In the genomic region with DNA sequence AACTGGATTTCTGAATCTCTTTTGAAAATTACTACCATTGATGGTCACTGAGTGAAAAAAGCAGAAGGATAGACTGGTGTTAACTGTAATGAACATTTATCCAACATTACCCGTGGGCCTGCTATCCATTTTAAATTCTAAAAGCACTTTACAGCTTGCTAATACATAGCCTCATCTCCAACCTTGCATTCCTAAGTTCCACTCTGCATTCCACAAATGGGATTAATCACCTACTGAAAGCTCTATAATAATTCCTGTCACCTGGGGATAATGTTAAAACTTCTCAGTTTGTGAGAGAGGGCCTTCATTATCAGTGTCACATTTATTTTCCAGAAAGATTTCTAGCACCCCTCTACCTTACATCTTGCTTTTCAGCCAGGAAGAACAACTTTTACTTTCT, we compare ENCODE assay signal across 16 cellular contexts. TPM values are rescaled to one million over a fixed set of nuclear protein-coding genes. Genes with fewer than 3 reads are reported as not detected.
DNase-seq lines count a peak whose midpoint lies in the region; TF ChIP-seq lines count a peak whose summit lies in the region.
"Had no signal": no experiment of that assay in that cellular context is flagged by ENCODE, and none has a peak within 500 bp of the region (broad histone marks: within the 10 kb centered on the region; RNA-seq: fewer than 3 reads in every experiment).

No MANE protein-coding gene starts in this region.

- H3K9me2 ChIP-seq in Loucy (replicated peaks; ENCODE audit: low read depth, low read length): no peaks in the 10 kb centered on the region

- H3K79me2 ChIP-seq in Loucy (ENCODE audit: insufficient read depth, low read length): peaks cover 92% of the 10 kb centered on the region

- no peaks in the 10 kb centered on the region for H3K27me3 ChIP-seq in Loucy (ENCODE audit: insufficient read depth, low read length, poor library complexity, severe bottlenecking)
- no peaks in the 10 kb centered on the region for H3K27me3 ChIP-seq in neutrophil
- H3K27me3 ChIP-seq: MG63, pancreas had no signal

- H3K9me3 Mint-ChIP-seq in activated CD4-positive, alpha-beta T cell treated with anti-CD3 and anti-CD28 coated beads, Interleukin-2, amount 10 ng/mL, durations not matched to agents 24 days and 14 days: no peaks in the 10 kb centered on the region
- no peaks in the 10 kb centered on the region for H3K9me3 Mint-ChIP-seq in activated naive CD8-positive, alpha-beta T cell (ENCODE audit: low read depth)

- H3K4me3 Mint-ChIP-seq in activated CD4-positive, alpha-beta T cell treated with anti-CD3 and anti-CD28 coated beads, Interleukin-2, amount 10 ng/mL, durations not matched to agents 24 days and 14 days: peak overlapping the region; percentile 84
- peak overlapping the region; percentile 81 for H3K4me3 Mint-ChIP-seq in activated naive CD8-positive, alpha-beta T cell

- peak overlapping the region; percentile 93 for H3K27ac Mint-ChIP-seq in activated CD4-positive, alpha-beta T cell treated with anti-CD3 and anti-CD28 coated beads, Interleukin-2, amount 10 ng/mL, durations not matched to agents 24 days and 14 days
- peak overlapping the region; percentile 98 for H3K27ac Mint-ChIP-seq in activated naive CD8-positive, alpha-beta T cell

- intact Hi-C loops in activated CD4-positive, alpha-beta T cell treated with anti-CD3 and anti-CD28 coated beads, Interleukin-2, amount 10 ng/mL, durations not matched to agents 24 days and 14 days (cut with micrococcal nuclease): no loop called here

- peaks cover 28% of the 10 kb centered on the region for H3F3A ChIP-seq in Loucy (ENCODE audit: low read depth)

- H3K27ac ChIP-seq in neutrophil: peak overlapping the region; percentile 97
- H3K27ac ChIP-seq: lower lobe of right lung, pancreas had no signal

- H3K27me3 Mint-ChIP-seq in activated CD4-positive, alpha-beta T cell treated with anti-CD3 and anti-CD28 coated beads, Interleukin-2, amount 10 ng/mL, durations not matched to agents 24 days and 14 days: no peaks in the 10 kb centered on the region
- no peaks in the 10 kb centered on the region for H3K27me3 Mint-ChIP-seq in activated naive CD8-positive, alpha-beta T cell

- peak overlapping the region; percentile 7 for H3K4me3 ChIP-seq in Loucy (ENCODE audit: low read length, poor library complexity, severe bottlenecking)
- peak overlapping the region; percentile 12 to 43 for H3K4me3 ChIP-seq in neutrophil (ENCODE audit: low read depth in 1 of 2, low read length in 1 of 2)
- H3K4me3 ChIP-seq: lower lobe of right lung, MG63, pancreas had no signal

- peak overlapping the region; percentile 65 for H3K4me2 ChIP-seq in Loucy (ENCODE audit: low read depth, low read length, poor library complexity, severe bottlenecking)

- H4K20me1 ChIP-seq in Loucy (ENCODE audit: insufficient read depth, low read length, poor library complexity, severe bottlenecking): peaks cover 16% of the 10 kb centered on the region

- H3K36me3 ChIP-seq in Loucy (ENCODE audit: insufficient read depth, low read length) (peaks cover 41% of the 10 kb centered on the region), neutrophil (peaks cover 9% of the 10 kb centered on the region)
- H3K36me3 ChIP-seq: lower lobe of right lung, pancreas had no signal

- DNase-seq in activated CD4-positive, alpha-beta T cell treated with anti-CD3 and anti-CD28 coated beads, Interleukin-2, amount 10 ng/mL, durations not matched to agents 24 days and 14 days: no peak
- DNase-seq in activated CD4-positive, alpha-beta T cell treated with anti-CD3 and anti-CD28 coated beads, Interleukin-2, amount 50 U/mL, for 1 hour: no peak
- DNase-seq in GM19238 (ENCODE audit: insufficient read length, low spot score) (no peak), NOMO-1 treated with DMSO at 0.1 percent for 48 hours (lab: John Stamatoyannopoulos, UW; ENCODE audit: unreplicated experiment) (no peak), occipital lobe (lab: John Stamatoyannopoulos, UW) (no peak)
- DNase-seq: caudate nucleus; erythroblast; hippocampal formation; lower lobe of right lung; MG63; pancreas; stimulated activated CD4-positive, alpha-beta T cell treated with anti-CD3 and anti-CD28 coated beads, Interleukin-12 subunit alpha, Interleukin-12 subunit beta, amount 100 ng/mL, for 4 hours had no signal

- H3K4me1 Mint-ChIP-seq in activated CD4-positive, alpha-beta T cell treated with anti-CD3 and anti-CD28 coated beads, Interleukin-2, amount 10 ng/mL, durations not matched to agents 24 days and 14 days: peaks cover 72% of the 10 kb centered on the region
- peaks cover 84% of the 10 kb centered on the region for H3K4me1 Mint-ChIP-seq in activated naive CD8-positive, alpha-beta T cell (ENCODE audit: low read depth)

- peak overlapping the region; percentile 37 for H3K9ac ChIP-seq in Loucy (ENCODE audit: low read depth, low read length, poor library complexity, severe bottlenecking)

- TF ChIP-seq CTCF in Loucy (conservative IDR thresholded peaks at IDR 0.05; ENCODE audit: low read length) (no peak), neutrophil (IDR thresholded peaks at IDR 0.05) (no peak)

- peaks cover 93% of the 10 kb centered on the region for H3K4me1 ChIP-seq in Loucy (ENCODE audit: insufficient read depth, low read length, poor library complexity, severe bottlenecking)
- peaks cover 92 to 97% of the 10 kb centered on the region in 2 experiments for H3K4me1 ChIP-seq in neutrophil (ENCODE audit: control insufficient read depth in 1 of 2, insufficient read depth in 1 of 2, low read depth in 1 of 2, low read length in 1 of 2)
- H3K4me1 ChIP-seq: lower lobe of right lung had no signal

- H3K36me3 Mint-ChIP-seq in activated CD4-positive, alpha-beta T cell treated with anti-CD3 and anti-CD28 coated beads, Interleukin-2, amount 10 ng/mL, durations not matched to agents 24 days and 14 days (ENCODE audit: low read depth): peaks cover 56% of the 10 kb centered on the region
- peaks cover 14% of the 10 kb centered on the region for H3K36me3 Mint-ChIP-seq in activated naive CD8-positive, alpha-beta T cell

- H2AFZ ChIP-seq in Loucy (ENCODE audit: low read length): no peak overlapping the region

- H3K9me3 ChIP-seq in Loucy (ENCODE audit: insufficient read depth, low read depth, low read length) (no peaks in the 10 kb centered on the region), neutrophil (no peaks in the 10 kb centered on the region)
- H3K9me3 ChIP-seq: lower lobe of right lung, MG63, pancreas had no signal

RNA-seq across cellular contexts. Expression of gene PTPRC, which starts 38.2 kb away (rescaled TPM):
- total RNA-seq in activated CD4-positive, alpha-beta T cell treated with anti-CD3 and anti-CD28 coated beads, Interleukin-2, amount 10 ng/mL, durations not matched to agents 24 days and 14 days: 436 and 438 TPM in 2 replicates
- 4.5 TPM for total RNA-seq in occipital lobe
- total RNA-seq: A673 had no signal

Comparison
In these comparisons a context has a peak if more than half of its experiments do, and no peak if none do; other contexts are left out.
1. RNA of gene PTPRC, which starts 38.2 kb away (total RNA-seq): 436 to 438 TPM in activated CD4-positive, alpha-beta T cell treated with anti-CD3 and anti-CD28 coated beads, Interleukin-2, amount 10 ng/mL, durations not matched to agents 24 days and 14 days; 4.5 TPM in occipital lobe (single experiment); every median in the first group is over 10 times any median in the second.